9 cellular contexts compared by ENCODE assay signal in the genomic region with DNA sequence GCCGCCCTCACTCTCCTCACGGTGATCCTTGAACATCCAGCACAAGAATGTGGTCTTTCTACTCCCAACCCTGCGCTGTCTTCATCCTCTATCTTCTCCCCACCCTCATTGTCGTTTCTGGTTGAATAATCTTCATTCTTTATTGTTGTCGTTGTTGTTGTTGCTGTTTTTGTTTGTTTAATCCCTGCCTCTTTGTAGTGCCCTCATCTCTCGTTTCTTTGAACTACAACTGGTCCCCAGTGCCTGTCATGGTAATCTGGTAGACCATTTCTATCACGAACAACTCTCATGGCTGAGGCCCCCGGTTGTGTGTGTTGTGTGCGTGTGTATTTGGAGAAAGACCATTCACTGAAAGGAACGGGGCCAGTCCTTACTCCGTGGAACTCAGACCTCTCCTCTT. TPM values are rescaled to one million over a fixed set of nuclear protein-coding genes. Genes with fewer than 3 reads are reported as not detected.
A peak's percentile ranks its signal among the peaks of the same experiment; 100 is the strongest.
DNase-seq lines count a peak whose midpoint lies in the region; ATAC-seq and TF ChIP-seq lines count a peak whose summit lies in the region.
"Had no signal": no experiment of that assay in that cellular context is flagged by ENCODE, and none has a peak within 500 bp of the region (broad histone marks: within the 10 kb centered on the region; RNA-seq: fewer than 3 reads in every experiment).

No MANE protein-coding gene starts in this region.

- H3K27ac ChIP-seq in mesenchymal stem cell (ENCODE audit: low read length, poor library complexity, severe bottlenecking) (no peak overlapping the region), tibial nerve (peak overlapping the region in 2 of 4 donors; percentile 77 to 93), gastroesophageal sphincter (peak overlapping the region in 2 of 4 donors; percentile 89 to 90)

- H2BK5ac ChIP-seq in mesenchymal stem cell (ENCODE audit: low read depth, low read length, poor library complexity, severe bottlenecking): no peak overlapping the region

- H2BK15ac ChIP-seq in mesenchymal stem cell (ENCODE audit: low read depth, poor library complexity, severe bottlenecking): no peak overlapping the region

- no peak overlapping the region for H3K14ac ChIP-seq in mesenchymal stem cell (ENCODE audit: low read length in 2 of 2)

- H3K27ac Mint-ChIP-seq in activated naive CD4-positive, alpha-beta T cell treated with anti-CD3 and anti-CD28 coated beads, Interleukin-2, amount 50 U/mL, for 24 hours: peak overlapping the region; percentile 3

- H4K8ac ChIP-seq in mesenchymal stem cell (ENCODE audit: low read length): no peak overlapping the region

- H3K4me3 Mint-ChIP-seq in activated naive CD4-positive, alpha-beta T cell treated with anti-CD3 and anti-CD28 coated beads, Interleukin-2, amount 50 U/mL, for 24 hours: peak overlapping the region; percentile 82

- TF ChIP-seq EP300 in tibial nerve (IDR thresholded peaks at IDR 0.05) (no peak), gastroesophageal sphincter (IDR thresholded peaks at IDR 0.05) (no peak)

- no peak overlapping the region for H2BK120ac ChIP-seq in mesenchymal stem cell (ENCODE audit: low read depth, low read length)

- H2AFZ ChIP-seq in mesenchymal stem cell (ENCODE audit: low read depth, low read length): no peak overlapping the region

- H3K36me3 ChIP-seq in mesenchymal stem cell (ENCODE audit: control insufficient read depth in 1 of 2, insufficient read depth in 2 of 2, low read depth in 1 of 2, low read length in 2 of 2): no peaks in the 10 kb centered on the region
- H3K36me3 ChIP-seq in tibial nerve: no peaks in the 10 kb centered on the region
- no peaks in the 10 kb centered on the region for H3K36me3 ChIP-seq in gastroesophageal sphincter

- H3K4ac ChIP-seq in mesenchymal stem cell (ENCODE audit: low read depth in 1 of 2, low read length in 2 of 2): no peak overlapping the region

- H3K27me3 Mint-ChIP-seq in activated naive CD4-positive, alpha-beta T cell treated with anti-CD3 and anti-CD28 coated beads, Interleukin-2, amount 50 U/mL, for 24 hours: no peaks in the 10 kb centered on the region

- WGBS in mesenchymal stem cell: 56% methylated on average over 8 of the region's 11 CpGs
- 24 to 33% methylated on average over 11 of the region's 11 CpGs for WGBS in tibial nerve, 2 donors
- WGBS in gastroesophageal sphincter (ENCODE audit: low coverage in 1 of 2), 2 donors: 33 to 63% methylated on average over 9 to 10 of the region's 11 CpGs

- no peak overlapping the region for H2AK5ac ChIP-seq in mesenchymal stem cell (ENCODE audit: low read length, severe bottlenecking)

- TF ChIP-seq POLR2A in tibial nerve (IDR thresholded peaks at IDR 0.05) (no peak), gastroesophageal sphincter (IDR thresholded peaks at IDR 0.05) (no peak)

- H3K4me1 ChIP-seq in mesenchymal stem cell (ENCODE audit: control insufficient read depth, insufficient read depth, low read depth, low read length) (peaks cover 5% of the 10 kb centered on the region), tibial nerve (peaks cover 0 to 19% (median 0%) of the 10 kb centered on the region in 4 donors), gastroesophageal sphincter (peaks cover 0 to 27% (median 4%) of the 10 kb centered on the region in 3 donors)

- H3K9me3 Mint-ChIP-seq in activated naive CD4-positive, alpha-beta T cell treated with anti-CD3 and anti-CD28 coated beads, Interleukin-2, amount 50 U/mL, for 24 hours: no peaks in the 10 kb centered on the region

- no peak overlapping the region for H2BK12ac ChIP-seq in mesenchymal stem cell (ENCODE audit: low read length in 2 of 2)

- H4K91ac ChIP-seq in mesenchymal stem cell (ENCODE audit: low read length): no peak overlapping the region

- no peak for ATAC-seq in gastroesophageal sphincter

- peaks cover 27% of the 10 kb centered on the region for H3K4me1 Mint-ChIP-seq in activated naive CD4-positive, alpha-beta T cell treated with anti-CD3 and anti-CD28 coated beads, Interleukin-2, amount 50 U/mL, for 24 hours

- DNase-seq in activated naive CD4-positive, alpha-beta T cell treated with anti-CD3 and anti-CD28 coated beads, Interleukin-2, amount 50 U/mL, for 16 hours: no peak
- DNase-seq in astrocyte of the spinal cord (ENCODE audit: low read depth, low spot score) (no peak), mesenchymal stem cell (no peak), tibial nerve (ENCODE audit: low spot score in 2 of 2) (no peak), RKO (ENCODE audit: low spot score) (no peak)
- no peak for DNase-seq in effector CD8-positive, alpha-beta T cell (lab: John Stamatoyannopoulos, UW)
- DNase-seq: cortex of kidney had no signal

- H3K36me3 Mint-ChIP-seq in activated naive CD4-positive, alpha-beta T cell treated with anti-CD3 and anti-CD28 coated beads, Interleukin-2, amount 50 U/mL, for 24 hours: no peaks in the 10 kb centered on the region

- peaks cover 9 to 24% of the 10 kb centered on the region in 2 experiments for H3K27me3 ChIP-seq in mesenchymal stem cell (ENCODE audit: control insufficient read depth in 1 of 2, insufficient read depth in 1 of 2, low read length in 2 of 2)
- H3K27me3 ChIP-seq in tibial nerve: no peaks in the 10 kb centered on the region
- no peaks in the 10 kb centered on the region for H3K27me3 ChIP-seq in gastroesophageal sphincter

- H3K4me3 ChIP-seq in astrocyte of the spinal cord (ENCODE audit: low read depth, low read length) (peak overlapping the region; percentile 62), mesenchymal stem cell (ENCODE audit: insufficient read depth in 1 of 2, low read depth in 1 of 2, low read length in 2 of 2) (peak overlapping the region in 1 of 2 experiments; percentile 88), tibial nerve (peak overlapping the region in 3 of 4 donors; percentile 47 to 87 (median 78)), gastroesophageal sphincter (peak overlapping the region in 1 of 2 donors; percentile 76)

- H3K79me1 ChIP-seq in mesenchymal stem cell (replicated peaks; ENCODE audit: low read length, poor library complexity, severe bottlenecking): peaks cover 6% of the 10 kb centered on the region

- H3K9me3 ChIP-seq in mesenchymal stem cell (ENCODE audit: control insufficient read depth, low read length) (no peaks in the 10 kb centered on the region), tibial nerve (no peaks in the 10 kb centered on the region), gastroesophageal sphincter (no peaks in the 10 kb centered on the region)

- H3K4me2 ChIP-seq in mesenchymal stem cell (ENCODE audit: low read length, poor library complexity, severe bottlenecking): peak overlapping the region; percentile 99

- H3K23ac ChIP-seq in mesenchymal stem cell (ENCODE audit: low read length in 2 of 2): no peak overlapping the region

- no peak overlapping the region for H3K18ac ChIP-seq in mesenchymal stem cell (ENCODE audit: low read depth in 1 of 2, low read length in 2 of 2)

- in situ Hi-C loops in astrocyte of the spinal cord (cut with HindIII; ENCODE audit: low sequenced_read_pairs): no loop called here

- no peak for TF ChIP-seq CTCF in astrocyte of the spinal cord (IDR thresholded peaks at IDR 0.05; ENCODE audit: low read depth, low read length)
- no peak for TF ChIP-seq CTCF in tibial nerve (IDR thresholded peaks at IDR 0.05)
- TF ChIP-seq CTCF in gastroesophageal sphincter (IDR thresholded peaks at IDR 0.05): no peak

- H3K9ac ChIP-seq in mesenchymal stem cell (ENCODE audit: low read length): peak overlapping the region; percentile 92

RNA-seq across cellular contexts. Expression of a gene that starts 1.3 kb away (rescaled TPM):
- 13.1 TPM for polyA plus RNA-seq in mesenchymal stem cell (2013, experiment 1 of 2)
- polyA plus RNA-seq in mesenchymal stem cell (2013, experiment 2 of 2): 11.6 TPM
- total RNA-seq in tibial nerve: 100 to 1,000 TPM in 1 of 4 donors, 10 to 100 TPM in 3; 38.7 to 101 (median 46.9) TPM
- total RNA-seq in gastroesophageal sphincter: 10 to 100 TPM; 24.3 to 41.9 (median 31.2) TPM

RNA-seq across cellular contexts. Expression of a gene that starts 38.9 kb away (rescaled TPM):
- 59.1 TPM for polyA plus RNA-seq in mesenchymal stem cell (2013, experiment 1 of 2)
- polyA plus RNA-seq in mesenchymal stem cell (2013, experiment 2 of 2): 58.9 TPM
- total RNA-seq in tibial nerve (100 to 1,000 TPM in 3 of 4 donors, 10 to 100 TPM in 1; 84.9 to 123 (median 110) TPM), gastroesophageal sphincter (100 to 1,000 TPM; 172 to 226 (median 193) TPM)
